9 cellular contexts compared by ENCODE assay signal in the genomic region with DNA sequence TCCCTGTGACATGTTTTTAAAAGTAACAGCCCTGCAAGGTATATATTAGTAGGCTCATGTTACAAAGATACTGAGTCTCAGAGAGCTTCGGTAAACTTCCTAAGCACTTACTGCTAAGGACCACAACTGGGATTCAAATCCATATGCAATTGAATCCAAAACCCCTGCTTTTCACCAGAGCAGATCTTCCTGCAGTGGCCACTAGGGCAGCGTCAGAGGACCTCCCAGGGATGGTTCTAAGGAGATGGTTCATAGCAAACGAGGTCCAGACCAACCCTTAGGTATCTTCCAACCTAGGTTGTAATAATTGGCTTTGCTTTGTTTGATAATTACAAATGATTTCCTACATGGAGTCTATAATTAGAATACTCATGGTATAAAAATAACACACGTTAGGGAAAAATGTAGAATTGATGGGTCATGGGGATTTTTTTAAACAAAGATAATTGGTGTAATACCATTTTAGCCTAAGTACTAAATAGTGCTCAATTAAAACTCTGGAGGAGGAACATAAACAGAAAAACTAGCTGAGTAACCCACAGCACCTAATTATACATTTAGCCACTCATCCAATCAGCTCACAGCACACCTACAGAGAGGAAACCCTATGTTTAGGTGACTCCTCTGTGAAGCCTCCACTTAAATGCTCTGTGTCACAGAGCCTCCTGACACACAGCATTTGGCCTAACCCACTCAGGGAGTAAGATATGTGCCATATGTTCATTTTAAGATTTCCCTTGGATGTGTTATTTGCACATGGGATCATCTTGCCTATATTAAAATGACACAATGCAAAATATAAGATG. TPM values are rescaled to one million over a fixed set of nuclear protein-coding genes. Genes with fewer than 3 reads are reported as not detected.
DNase-seq lines count a peak whose midpoint lies in the region; ATAC-seq and TF ChIP-seq lines count a peak whose summit lies in the region.
"Had no signal": no experiment of that assay in that cellular context is flagged by ENCODE, and none has a peak within 500 bp of the region (broad histone marks: within the 10 kb centered on the region; RNA-seq: fewer than 3 reads in every experiment).

No MANE protein-coding gene starts in this region.

- no CpG with 5 or more reads among the region's 4 CpGs for WGBS in H9 (ENCODE audit: extremely low coverage, insufficient read length, low lambda C conversion rate)
- 87% methylated on average over 4 of the region's 4 CpGs for WGBS in SK-N-SH (ENCODE audit: low lambda C conversion rate)

- CTCF ChIA-PET in SK-N-SH (lab: Yijun Ruan, JAX) = interaction anchor here (0.9 to 2.3 kb wide), 14 partner anchors 14 to 511 kb away, joined by 3 to 9 read pairs (median 3); no protein-coding TSS in a partner anchor

- H3K27ac Mint-ChIP-seq in H9 (no peak overlapping the region; a peak in 1 of 7 replicates), glutamatergic neuron (ENCODE audit: unreplicated experiment) (no peak overlapping the region)
- H3K27ac Mint-ChIP-seq: T-helper 1 cell treated with Interleukin-12 subunit alpha and Interleukin-12 subunit beta and Interleukin-4 antibody, amounts not matched to agents 30 μg/mL and 1 μg/mL, for 36 hours had no signal

- DNase-seq in H9 (peak; percentile 47), SK-N-SH (peak; percentile 11), glutamatergic neuron (peak; percentile 24), superior temporal gyrus (ENCODE audit: extremely low spot score) (no peak), SKM-1 (lab: John Stamatoyannopoulos, UW; ENCODE audit: unreplicated experiment) (no peak), OCI-M2 (lab: John Stamatoyannopoulos, UW; ENCODE audit: unreplicated experiment) (no peak)

- no peaks in the 10 kb centered on the region for H3K36me3 ChIP-seq in SK-N-SH (replicated peaks in 1 of 2; ENCODE audit: control insufficient read depth in 1 of 2, insufficient read depth in 2 of 2, low read length in 1 of 2)

- H3K4me1 Mint-ChIP-seq in H9 = peaks cover 32% of the 10 kb centered on the region in 2 experiments
- H3K4me1 Mint-ChIP-seq in glutamatergic neuron (ENCODE audit: low read depth, unreplicated experiment) = peaks cover 3% of the 10 kb centered on the region

- no peak overlapping the region for H2BK5ac ChIP-seq in H9 (ENCODE audit: insufficient read length, low read length)

- H3K9me3 ChIP-seq in H9 (ENCODE audit: control insufficient read depth, low read depth, low read length) (no peaks in the 10 kb centered on the region), SK-N-SH (no peaks in the 10 kb centered on the region)

- H3K18ac ChIP-seq in H9 (ENCODE audit: insufficient read length, low read depth, low read length) = no peak overlapping the region

- TF ChIP-seq EP300 in SK-N-SH (IDR thresholded peaks at IDR 0.05; ENCODE audit: borderline replicate concordance in 1 of 2, low read depth in 1 of 2, low read length in 1 of 2) = no peak

- H3K79me1 ChIP-seq in H9 (ENCODE audit: insufficient read depth, low read depth, low read length, poor library complexity, severe bottlenecking) = no peaks in the 10 kb centered on the region

- H3K27me3 Mint-ChIP-seq in H9 (ENCODE audit: low read depth) = peaks cover 2% of the 10 kb centered on the region; the same call in 1 of the 2 replicates
- no peaks in the 10 kb centered on the region for H3K27me3 Mint-ChIP-seq in glutamatergic neuron (ENCODE audit: unreplicated experiment)

- H3K4me1 ChIP-seq in H9 (ENCODE audit: insufficient read depth, low read length) (no peaks in the 10 kb centered on the region; the same call in 1 of the 2 replicates), SK-N-SH (ENCODE audit: control insufficient read depth in 1 of 2, insufficient read depth in 2 of 2, low read depth in 1 of 2, low read length in 1 of 2) (peaks cover 24 to 32% of the 10 kb centered on the region in 2 experiments)

- H3K9ac ChIP-seq in H9 (ENCODE audit: extremely low read depth, insufficient read length, low read length) (no peak overlapping the region), SK-N-SH (no peak overlapping the region)

- H3K27ac ChIP-seq in C4-2B (no peak overlapping the region), H9 (ENCODE audit: insufficient read length, low read depth, low read length) (no peak overlapping the region), SK-N-SH (ENCODE audit: low read depth in 2 of 2, low read length in 1 of 2) (no peak overlapping the region)

- H3K36me3 Mint-ChIP-seq in H9 (ENCODE audit: insufficient read depth in 1 of 3, low read depth in 3 of 3) (no peaks in the 10 kb centered on the region), glutamatergic neuron (ENCODE audit: unreplicated experiment) (no peaks in the 10 kb centered on the region)

- H3K4ac ChIP-seq in H9 (ENCODE audit: low read depth, low read length) = no peak overlapping the region

- no peak overlapping the region for H2BK12ac ChIP-seq in H9 (ENCODE audit: insufficient read length, low read depth, low read length)

- H3K27me3 ChIP-seq in H9 (ENCODE audit: insufficient read depth, low read length) (no peaks in the 10 kb centered on the region), SK-N-SH (ENCODE audit: insufficient read depth) (no peaks in the 10 kb centered on the region)

- no peaks in the 10 kb centered on the region for H3K9me2 ChIP-seq in SK-N-SH

- H3K9me3 Mint-ChIP-seq in H9 (no peaks in the 10 kb centered on the region), glutamatergic neuron (ENCODE audit: unreplicated experiment) (no peaks in the 10 kb centered on the region)
- H3K9me3 Mint-ChIP-seq: T-helper 1 cell treated with Interleukin-12 subunit alpha and Interleukin-12 subunit beta and Interleukin-4 antibody, amounts not matched to agents 30 μg/mL and 1 μg/mL, for 36 hours had no signal

- H3K79me2 ChIP-seq in H9 (ENCODE audit: insufficient read depth, low read length) = no peaks in the 10 kb centered on the region
- no peaks in the 10 kb centered on the region for H3K79me2 ChIP-seq in SK-N-SH (ENCODE audit: insufficient read depth)

- no peak overlapping the region for H3K23ac ChIP-seq in H9 (ENCODE audit: insufficient read length, low read depth, low read length)

- TF ChIP-seq CTCF in C4-2B (conservative IDR thresholded peaks at IDR 0.05) = peak; percentile 64
- TF ChIP-seq CTCF in H9 (conservative IDR thresholded peaks at IDR 0.05) = peak; percentile 68
- TF ChIP-seq CTCF in SK-N-SH (IDR thresholded peaks at IDR 0.05) = peak; percentile 48
- TF ChIP-seq CTCF in glutamatergic neuron (IDR thresholded peaks at IDR 0.05; ENCODE audit: partially characterized antibody, unreplicated experiment) = peak; percentile 39

- no peak overlapping the region for H3K4me2 ChIP-seq in H9 (ENCODE audit: insufficient read depth, insufficient read length, low read length)
- H3K4me2 ChIP-seq in SK-N-SH = no peak overlapping the region

- H3K23me2 ChIP-seq in H9 (ENCODE audit: insufficient read length, low read depth, low read length, poor library complexity, severe bottlenecking) = no peaks in the 10 kb centered on the region

- no peaks in the 10 kb centered on the region for H4K20me1 ChIP-seq in H9 (ENCODE audit: control insufficient read depth, insufficient read depth, insufficient read length)
- no peaks in the 10 kb centered on the region for H4K20me1 ChIP-seq in SK-N-SH (ENCODE audit: insufficient read depth)

- H2BK120ac ChIP-seq in H9 (ENCODE audit: low read depth, low read length, poor library complexity, severe bottlenecking) = no peak overlapping the region

- H2AFZ ChIP-seq in H9 (ENCODE audit: low read length) (no peak overlapping the region), SK-N-SH (ENCODE audit: low read depth) (no peak overlapping the region)

- ATAC-seq in GM21360 (IDR thresholded peaks at IDR 0.05; ENCODE audit: unreplicated experiment) = no peak

- H4K5ac ChIP-seq in H9 (ENCODE audit: insufficient read length, low read depth, low read length) = no peak overlapping the region

- no peak for TF ChIP-seq RAD21 in SK-N-SH (IDR thresholded peaks at IDR 0.05; ENCODE audit: low read length)

- no peak overlapping the region for H3K4me3 ChIP-seq in SK-N-SH (ENCODE audit: low read depth in 2 of 2, low read length in 1 of 2)

- no peak overlapping the region for H3K14ac ChIP-seq in H9 (ENCODE audit: insufficient read depth, low read length)

- no peak overlapping the region for H3T11ph ChIP-seq in H9 (ENCODE audit: low read length)

- no peak overlapping the region for H2BK20ac ChIP-seq in H9 (ENCODE audit: low read depth, low read length, poor library complexity, severe bottlenecking)

- H2BK15ac ChIP-seq in H9 (ENCODE audit: low read depth, low read length) = no peak overlapping the region

- POLR2A ChIA-PET in SK-N-SH (lab: Yijun Ruan, JAX) = interaction anchor here (1.0 kb wide), 1 partner anchor 284 kb away, joined by 3 read pairs; the partner anchor contains the start of gene LNPEP

- no peak overlapping the region for H4K8ac ChIP-seq in H9 (replicated peaks; ENCODE audit: insufficient read length, low read depth, low read length)

- peaks cover 30% of the 10 kb centered on the region for H3F3A ChIP-seq in SK-N-SH (replicated peaks; ENCODE audit: insufficient read depth)

- H3K4me3 Mint-ChIP-seq in H9 (no peak overlapping the region), glutamatergic neuron (ENCODE audit: unreplicated experiment) (no peak overlapping the region)
- H3K4me3 Mint-ChIP-seq: T-helper 1 cell treated with Interleukin-12 subunit alpha and Interleukin-12 subunit beta and Interleukin-4 antibody, amounts not matched to agents 30 μg/mL and 1 μg/mL, for 36 hours had no signal

- no peak overlapping the region for H3K56ac ChIP-seq in H9 (ENCODE audit: insufficient read length, low read depth, low read length)

- H4K91ac ChIP-seq in H9 (ENCODE audit: insufficient read length, low read depth, low read length) = no peak overlapping the region

- no peak overlapping the region for H2AK5ac ChIP-seq in H9 (ENCODE audit: insufficient read length, low read length)

TF ChIP-seq in SK-N-SH, 30 proteins besides CTCF, POLR2A, EP300 and RAD21 (continues in another document):
- no peak for TF ChIP-seq RFX5 (IDR thresholded peaks at IDR 0.05; ENCODE audit: low read length)
- TF ChIP-seq, protein P1, sequence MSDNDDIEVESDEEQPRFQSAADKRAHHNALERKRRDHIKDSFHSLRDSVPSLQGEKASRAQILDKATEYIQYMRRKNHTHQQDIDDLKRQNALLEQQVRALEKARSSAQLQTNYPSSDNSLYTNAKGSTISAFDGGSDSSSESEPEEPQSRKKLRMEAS (IDR thresholded peaks at IDR 0.05; ENCODE audit: low read depth) = no peak
- no peak for TF ChIP-seq FOSL2 (IDR thresholded peaks at IDR 0.05; ENCODE audit: borderline replicate concordance, low read depth)
- TF ChIP-seq, protein P2, sequence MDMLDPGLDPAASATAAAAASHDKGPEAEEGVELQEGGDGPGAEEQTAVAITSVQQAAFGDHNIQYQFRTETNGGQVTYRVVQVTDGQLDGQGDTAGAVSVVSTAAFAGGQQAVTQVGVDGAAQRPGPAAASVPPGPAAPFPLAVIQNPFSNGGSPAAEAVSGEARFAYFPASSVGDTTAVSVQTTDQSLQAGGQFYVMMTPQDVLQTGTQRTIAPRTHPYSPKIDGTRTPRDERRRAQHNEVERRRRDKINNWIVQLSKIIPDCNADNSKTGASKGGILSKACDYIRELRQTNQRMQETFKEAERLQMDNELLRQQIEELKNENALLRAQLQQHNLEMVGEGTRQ (IDR thresholded peaks at IDR 0.05; ENCODE audit: borderline replicate concordance, low read depth, low read length) = no peak

RNA-seq across cellular contexts. Expression of gene CAST, which starts 10.0 kb away (rescaled TPM):
- total RNA-seq in H9 (2021) = 50.3 and 52.3 TPM in 2 replicates
- polyA plus RNA-seq in SK-N-SH (2012; rRNA removed) = 80.2 and 82.9 TPM in 2 replicates
- 95.6 and 113 TPM in 2 replicates for polyA plus RNA-seq in SK-N-SH (2012; cell fraction: cytosol; rRNA removed)
- 53.8 and 106 TPM in 2 replicates for polyA plus RNA-seq in SK-N-SH (2012; cell fraction: nucleus; rRNA removed)
- total RNA-seq in glutamatergic neuron (ENCODE audit: unreplicated experiment) = 19.4 TPM

Comparison
In these comparisons a context has a peak if more than half of its experiments do, and no peak if none do; other contexts are left out.
1. DNase-seq: peak in H9 (single experiment), SK-N-SH (single experiment) and glutamatergic neuron (single experiment); none in superior temporal gyrus (single experiment), SKM-1 (single experiment) and OCI-M2 (single experiment).
2. Peak in every context shown above with its lines, with median percentiles within 50 percentile points of each other: CTCF ChIP-seq.